ENCODE assay signal across 8 cellular contexts in genomic region chr15:40436116-40436891, GRCh38. TPM values are rescaled to one million over a fixed set of nuclear protein-coding genes. Genes with fewer than 3 reads are reported as not detected.
A peak's percentile ranks its signal among the peaks of the same experiment; 100 is the strongest.
DNase-seq lines count a peak whose midpoint lies in the region; ATAC-seq and TF ChIP-seq lines count a peak whose summit lies in the region.

No MANE protein-coding gene starts in this region.

- no peak for TF ChIP-seq EP300 in suprapubic skin (IDR thresholded peaks at IDR 0.05)

- POLR2A ChIA-PET in activated CD4-positive, alpha-beta memory T cell treated with anti-CD3 and anti-CD28 coated beads for 36 hours (lab: Charles Lee) = no interaction called here
- POLR2A ChIA-PET in activated CD4-positive, alpha-beta memory T cell treated with anti-CD3 and anti-CD28 coated beads, Interleukin-2, amount 10 ng/mL, durations not matched to agents 7 days and 5 days (lab: Charles Lee) = interaction anchor here (1.0 to 1.1 kb wide), 2 partner anchors 9 to 15 kb away, joined by 3 read pairs; no protein-coding TSS in a partner anchor

- H3K36me3 Mint-ChIP-seq in activated CD4-positive, alpha-beta memory T cell treated with anti-CD3 and anti-CD28 coated beads for 36 hours = no peaks in the 10 kb centered on the region
- no peaks in the 10 kb centered on the region for H3K36me3 Mint-ChIP-seq in activated CD4-positive, alpha-beta memory T cell treated with anti-CD3 and anti-CD28 coated beads, Interleukin-2, amount 10 ng/mL, durations not matched to agents 7 days and 5 days (ENCODE audit: low read depth)
- H3K36me3 Mint-ChIP-seq in activated T-cell treated with anti-CD3 and anti-CD28 coated beads, Interleukin-2, amount 50 U/mL, for 72 hours (ENCODE audit: insufficient read depth in 2 of 2) = peaks cover 0 to 2% of the 10 kb centered on the region in 2 donors

- H3K27me3 Mint-ChIP-seq in activated CD4-positive, alpha-beta memory T cell treated with anti-CD3 and anti-CD28 coated beads for 36 hours = peaks cover 28% of the 10 kb centered on the region
- peaks cover 62% of the 10 kb centered on the region for H3K27me3 Mint-ChIP-seq in activated CD4-positive, alpha-beta memory T cell treated with anti-CD3 and anti-CD28 coated beads, Interleukin-2, amount 10 ng/mL, durations not matched to agents 7 days and 5 days
- peaks cover 52% of the 10 kb centered on the region for H3K27me3 Mint-ChIP-seq in activated T-cell treated with anti-CD3 and anti-CD28 coated beads, Interleukin-2, amount 50 U/mL, for 72 hours (ENCODE audit: low read depth)

- H3K4me1 Mint-ChIP-seq in activated CD4-positive, alpha-beta memory T cell treated with anti-CD3 and anti-CD28 coated beads for 36 hours (ENCODE audit: low read depth) = peaks cover 28% of the 10 kb centered on the region
- peaks cover 18% of the 10 kb centered on the region for H3K4me1 Mint-ChIP-seq in activated CD4-positive, alpha-beta memory T cell treated with anti-CD3 and anti-CD28 coated beads, Interleukin-2, amount 10 ng/mL, durations not matched to agents 7 days and 5 days
- peaks cover 37% of the 10 kb centered on the region for H3K4me1 Mint-ChIP-seq in activated T-cell treated with anti-CD3 and anti-CD28 coated beads, Interleukin-2, amount 50 U/mL, for 72 hours (ENCODE audit: low read depth)

- H3K27ac ChIP-seq in suprapubic skin (no peak overlapping the region), aorta (ENCODE audit: low read depth in 1 of 2, low read length in 2 of 2) (no peak overlapping the region)

- no peaks in the 10 kb centered on the region for H3K9me3 Mint-ChIP-seq in activated CD4-positive, alpha-beta memory T cell treated with anti-CD3 and anti-CD28 coated beads for 36 hours
- H3K9me3 Mint-ChIP-seq in activated CD4-positive, alpha-beta memory T cell treated with anti-CD3 and anti-CD28 coated beads, Interleukin-2, amount 10 ng/mL, durations not matched to agents 7 days and 5 days = no peaks in the 10 kb centered on the region
- H3K9me3 Mint-ChIP-seq in activated T-cell treated with anti-CD3 and anti-CD28 coated beads, Interleukin-2, amount 50 U/mL, for 72 hours = no peaks in the 10 kb centered on the region

- H3K4me3 Mint-ChIP-seq in activated CD4-positive, alpha-beta memory T cell treated with anti-CD3 and anti-CD28 coated beads for 36 hours = peak overlapping the region; percentile 50
- H3K4me3 Mint-ChIP-seq in activated CD4-positive, alpha-beta memory T cell treated with anti-CD3 and anti-CD28 coated beads, Interleukin-2, amount 10 ng/mL, durations not matched to agents 7 days and 5 days = no peak overlapping the region
- peak overlapping the region; percentile 76 to 78 for H3K4me3 Mint-ChIP-seq in activated T-cell treated with anti-CD3 and anti-CD28 coated beads, Interleukin-2, amount 50 U/mL, for 72 hours

- WGBS in suprapubic skin = under 1% methylated on average over 34 of the region's 39 CpGs
- WGBS in aorta, 2 donors = 0 to 3% methylated on average over 26 to 39 of the region's 39 CpGs

- no peak for ATAC-seq in activated T-cell treated with anti-CD3 and anti-CD28 coated beads, Interleukin-2, amount 50 U/mL, for 72 hours (replicated peaks in 1 of 2)
- ATAC-seq in aorta (ENCODE audit: low FRiP score) (no peak), GM18498 (IDR thresholded peaks at IDR 0.05; ENCODE audit: unreplicated experiment) (no peak)

- intact Hi-C loops in activated CD4-positive, alpha-beta memory T cell treated with anti-CD3 and anti-CD28 coated beads for 36 hours (cut with micrococcal nuclease) = loop anchor here (5.0 kb wide), 1 partner anchor 69 kb away; no protein-coding TSS in a partner anchor
- intact Hi-C loops in aorta (cut with DNase I) = no loop called here

- H3K27me3 ChIP-seq in suprapubic skin (peaks cover 26% of the 10 kb centered on the region), aorta (ENCODE audit: control insufficient read depth in 1 of 2, insufficient read depth in 2 of 2, low read length in 1 of 2) (no peaks in the 10 kb centered on the region)

- DNase-seq in activated CD4-positive, alpha-beta memory T cell treated with anti-CD3 and anti-CD28 coated beads for 36 hours = no peak
- DNase-seq in activated CD4-positive, alpha-beta memory T cell treated with anti-CD3 and anti-CD28 coated beads, Interleukin-2, amount 10 ng/mL, durations not matched to agents 7 days and 5 days = no peak
- no peak for DNase-seq in activated T-cell treated with anti-CD3 and anti-CD28 coated beads, Interleukin-2, amount 50 U/mL, for 72 hours
- DNase-seq in suprapubic skin (ENCODE audit: low spot score in 2 of 2) = no peak
- DNase-seq in aorta = no peak
- no peak for DNase-seq in NCI-H187 treated with DMSO at 0.1 percent for 48 hours (lab: John Stamatoyannopoulos, UW)

- CTCF ChIA-PET in activated CD4-positive, alpha-beta memory T cell treated with anti-CD3 and anti-CD28 coated beads for 36 hours (lab: Charles Lee) = interaction anchor here (0.6 to 1.1 kb wide), 3 partner anchors 67 to 161 kb away, joined by 3 read pairs; no protein-coding TSS in a partner anchor
- CTCF ChIA-PET in activated CD4-positive, alpha-beta memory T cell treated with anti-CD3 and anti-CD28 coated beads, Interleukin-2, amount 10 ng/mL, durations not matched to agents 7 days and 5 days (lab: Charles Lee) = no interaction called here

- H3K4me1 ChIP-seq in suprapubic skin (peaks cover 46% of the 10 kb centered on the region), aorta (ENCODE audit: control insufficient read depth in 1 of 2, insufficient read depth in 2 of 2, low read length in 2 of 2) (no peaks in the 10 kb centered on the region)

- TF ChIP-seq CTCF in suprapubic skin (IDR thresholded peaks at IDR 0.05) = no peak

- TF ChIP-seq POLR2A in suprapubic skin (IDR thresholded peaks at IDR 0.05) = no peak

- H3K27ac Mint-ChIP-seq in activated CD4-positive, alpha-beta memory T cell treated with anti-CD3 and anti-CD28 coated beads for 36 hours = no peak overlapping the region
- H3K27ac Mint-ChIP-seq in activated CD4-positive, alpha-beta memory T cell treated with anti-CD3 and anti-CD28 coated beads, Interleukin-2, amount 10 ng/mL, durations not matched to agents 7 days and 5 days = no peak overlapping the region
- no peak overlapping the region for H3K27ac Mint-ChIP-seq in activated T-cell treated with anti-CD3 and anti-CD28 coated beads, Interleukin-2, amount 50 U/mL, for 72 hours

- H3K9me3 ChIP-seq in iPS-18c (ENCODE audit: control insufficient read depth, insufficient read depth, low read length) (no peaks in the 10 kb centered on the region), suprapubic skin (no peaks in the 10 kb centered on the region), aorta (ENCODE audit: control insufficient read depth, low read length) (no peaks in the 10 kb centered on the region)

- no peaks in the 10 kb centered on the region for H3K36me3 ChIP-seq in suprapubic skin
- no peaks in the 10 kb centered on the region for H3K36me3 ChIP-seq in aorta (ENCODE audit: control insufficient read depth in 1 of 2, insufficient read depth in 2 of 2, low read length in 1 of 2)

- H3K4me3 ChIP-seq in iPS-18c (ENCODE audit: insufficient read depth, low read depth, low read length) (peak overlapping the region; percentile 71), suprapubic skin (peak overlapping the region; percentile 49), aorta (ENCODE audit: low read length in 2 of 2) (peak overlapping the region in 1 of 2 donors; percentile 8)

RNA-seq across cellular contexts. Expression of gene BAHD1, which starts 4.4 kb away (rescaled TPM):
- total RNA-seq in activated CD4-positive, alpha-beta memory T cell treated with anti-CD3 and anti-CD28 coated beads for 36 hours = 10 to 100 TPM; 18.8 to 19.5 TPM
- 10 to 100 TPM; 26.0 to 27.0 TPM for total RNA-seq in activated CD4-positive, alpha-beta memory T cell treated with anti-CD3 and anti-CD28 coated beads, Interleukin-2, amount 10 ng/mL, durations not matched to agents 7 days and 5 days
- total RNA-seq in activated T-cell treated with anti-CD3 and anti-CD28 coated beads, Interleukin-2, amount 50 U/mL, for 72 hours = 10 to 100 TPM; 20.8 to 21.9 TPM
- total RNA-seq in suprapubic skin (10 to 100 TPM; 16.8 to 24.6 (median 19.2) TPM), aorta (10 to 100 TPM; 17.5 to 21.2 TPM)
- 1 to 10 TPM; 4.8 to 9.4 TPM for polyA plus RNA-seq in aorta

RNA-seq across cellular contexts. Expression of gene IVD, which starts 30.7 kb away (rescaled TPM):
- 10 to 100 TPM; 37.3 to 38.7 TPM for total RNA-seq in activated CD4-positive, alpha-beta memory T cell treated with anti-CD3 and anti-CD28 coated beads for 36 hours
- 10 to 100 TPM; 38.1 to 38.4 TPM for total RNA-seq in activated CD4-positive, alpha-beta memory T cell treated with anti-CD3 and anti-CD28 coated beads, Interleukin-2, amount 10 ng/mL, durations not matched to agents 7 days and 5 days
- 10 to 100 TPM; 61.2 to 75.5 TPM for total RNA-seq in activated T-cell treated with anti-CD3 and anti-CD28 coated beads, Interleukin-2, amount 50 U/mL, for 72 hours
- total RNA-seq in suprapubic skin (10 to 100 TPM in 2 of 4 donors, 1 to 10 TPM in 2; 7.7 to 18.3 (median 13.3) TPM), aorta (10 to 100 TPM; 41.7 to 63.0 TPM)
- 10 to 100 TPM; 16.4 to 48.4 TPM for polyA plus RNA-seq in aorta

RNA-seq across cellular contexts. Expression of gene CHST14, which starts 34.5 kb away (rescaled TPM):
- total RNA-seq in activated CD4-positive, alpha-beta memory T cell treated with anti-CD3 and anti-CD28 coated beads for 36 hours = 1 to 10 TPM; 8.2 to 8.7 TPM
- total RNA-seq in activated CD4-positive, alpha-beta memory T cell treated with anti-CD3 and anti-CD28 coated beads, Interleukin-2, amount 10 ng/mL, durations not matched to agents 7 days and 5 days = 10 to 100 TPM; 13.9 to 15.9 TPM
- 1 to 10 TPM; 9.5 to 9.7 TPM for total RNA-seq in activated T-cell treated with anti-CD3 and anti-CD28 coated beads, Interleukin-2, amount 50 U/mL, for 72 hours
- total RNA-seq in suprapubic skin (10 to 100 TPM in 1 of 4 donors, 1 to 10 TPM in 3; 6.9 to 13.6 (median 8.3) TPM), aorta (10 to 100 TPM; 14.0 to 21.4 TPM)
- 10 to 100 TPM in 1 of 2 donors, 1 to 10 TPM in 1; 2.8 to 15.6 TPM for polyA plus RNA-seq in aorta

RNA-seq across cellular contexts. Expression of gene KNSTRN, which starts 53.8 kb away (rescaled TPM):
- total RNA-seq in activated CD4-positive, alpha-beta memory T cell treated with anti-CD3 and anti-CD28 coated beads for 36 hours = 10 to 100 TPM; 59.8 to 61.5 TPM
- total RNA-seq in activated CD4-positive, alpha-beta memory T cell treated with anti-CD3 and anti-CD28 coated beads, Interleukin-2, amount 10 ng/mL, durations not matched to agents 7 days and 5 days = 10 to 100 TPM; 54.2 to 54.3 TPM
- total RNA-seq in activated T-cell treated with anti-CD3 and anti-CD28 coated beads, Interleukin-2, amount 50 U/mL, for 72 hours = 10 to 100 TPM; 47.3 to 61.5 TPM
- total RNA-seq in suprapubic skin = 10 to 100 TPM; 13.5 to 24.3 (median 18.9) TPM
- total RNA-seq in aorta = 1 to 10 TPM; 3.1 to 6.6 TPM
- 1 to 10 TPM; 4.1 to 7.6 TPM for polyA plus RNA-seq in aorta
